In genomic region chr4:165191814-165192499, GRCh38 we compare ENCODE assay signal across 14 cellular contexts. TPM values are rescaled to one million over a fixed set of nuclear protein-coding genes. Genes with fewer than 3 reads are reported as not detected.
DNase-seq lines count a peak whose midpoint lies in the region; ATAC-seq and TF ChIP-seq lines count a peak whose summit lies in the region.
"Had no signal": no experiment of that assay in that cellular context is flagged by ENCODE, and none has a peak within 500 bp of the region (broad histone marks: within the 10 kb centered on the region; RNA-seq: fewer than 3 reads in every experiment).

No MANE protein-coding gene starts in this region.

- ATAC-seq in activated naive CD4-positive, alpha-beta T cell treated with anti-CD3 and anti-CD28 coated beads, Interleukin-2, amount 50 U/mL, for 72 hours = no peak
- ATAC-seq: Panc1 had no signal

- DNase-seq in activated naive CD4-positive, alpha-beta T cell treated with anti-CD3 and anti-CD28 coated beads, Interleukin-2, amount 50 U/mL, for 72 hours (ENCODE audit: low spot score in 2 of 2) = no peak
- no peak for DNase-seq in activated naive CD4-positive, alpha-beta T cell (lab: John Stamatoyannopoulos, UW)
- DNase-seq in putamen (ENCODE audit: low spot score) (peak; percentile 76), KBM-7 (no peak), DMS 273 treated with DMSO at 0.1 percent for 48 hours (lab: John Stamatoyannopoulos, UW) (no peak)
- DNase-seq: DMS79, Karpas-422, NCI-H1694 treated with DMSO at 0.1 percent for 48 hours, NCI-H774 had no signal

- in situ Hi-C loops in KBM-7 (cut with MboI; ENCODE audit: low pct_unique_long_range_greater_than_20kb, low sequenced_read_pairs) = no loop called here

- H3K27ac ChIP-seq in VCaP (peak overlapping the region; percentile 55), cingulate gyrus (ENCODE audit: low read depth, low read length) (peak overlapping the region; percentile 61)

- H3K36me3 Mint-ChIP-seq in activated naive CD4-positive, alpha-beta T cell treated with anti-CD3 and anti-CD28 coated beads, Interleukin-2, amount 50 U/mL, for 72 hours = peaks cover 8 to 14% of the 10 kb centered on the region in 2 donors
- H3K36me3 Mint-ChIP-seq: CD4-positive, CD25-positive, alpha-beta regulatory T cell; IgD-negative memory B cell had no signal

- peaks cover 6 to 16% of the 10 kb centered on the region in 2 donors for H3K9me3 Mint-ChIP-seq in activated naive CD4-positive, alpha-beta T cell treated with anti-CD3 and anti-CD28 coated beads, Interleukin-2, amount 50 U/mL, for 72 hours

- TF ChIP-seq CTCF in VCaP (conservative IDR thresholded peaks at IDR 0.05) = no peak

- peak overlapping the region; percentile 24 to 92 for H3K27ac Mint-ChIP-seq in activated naive CD4-positive, alpha-beta T cell treated with anti-CD3 and anti-CD28 coated beads, Interleukin-2, amount 50 U/mL, for 72 hours
- H3K27ac Mint-ChIP-seq: IgD-negative memory B cell had no signal

RNA-seq across cellular contexts. Expression of gene KLHL2, which starts 15.4 kb away (rescaled TPM):
- total RNA-seq in activated naive CD4-positive, alpha-beta T cell treated with anti-CD3 and anti-CD28 coated beads, Interleukin-2, amount 50 U/mL, for 72 hours = 10 to 100 TPM; 32.1 to 35.1 TPM
